In genomic region chr19:38701455-38702063, GRCh38 we compare ENCODE assay signal across 1 cellular context.
TF ChIP-seq lines count a peak whose summit lies in the region.

No MANE protein-coding gene starts in this region.

TF ChIP-seq in HepG2, 621 proteins besides CTCF, POLR2A, EP300 and RAD21 (continued from another document and continues in another):
- TF ChIP-seq ZBED4 (CRISPR knock-in tag; IDR thresholded peaks at IDR 0.05; ENCODE audit: borderline replicate concordance) (0 out of 2 replicates have a peak, but pooled peaks have one; percentile 30), STAG1 (CRISPR knock-in tag; IDR thresholded peaks at IDR 0.05) (peak; percentile 36), ZNF747 (CRISPR knock-in tag; IDR thresholded peaks at IDR 0.05; ENCODE audit: borderline replicate concordance) (peak; percentile 87), SPEN (CRISPR knock-in tag; IDR thresholded peaks at IDR 0.05; ENCODE audit: low read depth) (peak; percentile 90), SSRP1 (CRISPR knock-in tag; IDR thresholded peaks at IDR 0.05) (0 out of 2 replicates have a peak, but pooled peaks have one; percentile 65), ZBTB7A (CRISPR knock-in tag; IDR thresholded peaks at IDR 0.05) (no peak; the same call in 1 of the 2 replicates), ZNF17 (CRISPR knock-in tag; IDR thresholded peaks at IDR 0.05) (no peak), POLR2AphosphoS5 (IDR thresholded peaks at IDR 0.05; ENCODE audit: low read depth, low read length) (peak; percentile 18; the same call in 1 of the 2 replicates), HMG20A (CRISPR knock-in tag; IDR thresholded peaks at IDR 0.05; ENCODE audit: borderline replicate concordance) (peak; percentile 79), ZNF749 (CRISPR knock-in tag; IDR thresholded peaks at IDR 0.05; ENCODE audit: borderline replicate concordance) (0 out of 2 replicates have a peak, but pooled peaks have one; percentile 46), ZEB1 (IDR thresholded peaks at IDR 0.05; ENCODE audit: insufficient replicate concordance, low read depth) (peak; percentile 80), PHF21A (CRISPR knock-in tag; IDR thresholded peaks at IDR 0.05) (peak; percentile 99), ATAD3A (CRISPR knock-in tag; IDR thresholded peaks at IDR 0.05) (no peak), PCBP1 (IDR thresholded peaks at IDR 0.05; ENCODE audit: borderline replicate concordance, low read depth, low read length) (no peak), SP4 (CRISPR knock-in tag; IDR thresholded peaks at IDR 0.05) (peak; percentile 42; the same call in 1 of the 2 replicates), SIX4 (CRISPR knock-in tag; IDR thresholded peaks at IDR 0.05) (peak; percentile 79), NCOR1 (IDR thresholded peaks at IDR 0.05; ENCODE audit: borderline replicate concordance, low read length) (peak; percentile 99), KAT7 (CRISPR knock-in tag; IDR thresholded peaks at IDR 0.05; ENCODE audit: borderline replicate concordance) (no peak), HDAC2 (CRISPR knock-in tag; IDR thresholded peaks at IDR 0.05) (peak; percentile 95), ZNF746 (CRISPR knock-in tag; IDR thresholded peaks at IDR 0.05) (peak; percentile 77), UBTF (CRISPR knock-in tag; IDR thresholded peaks at IDR 0.05) (peak; percentile 80), HOXA7 (CRISPR knock-in tag; IDR thresholded peaks at IDR 0.05) (no peak), TMF1 (CRISPR knock-in tag; IDR thresholded peaks at IDR 0.05; ENCODE audit: low read depth) (no peak), BCLAF1 (IDR thresholded peaks at IDR 0.05) (no peak)
- TF ChIP-seq, protein P1, sequence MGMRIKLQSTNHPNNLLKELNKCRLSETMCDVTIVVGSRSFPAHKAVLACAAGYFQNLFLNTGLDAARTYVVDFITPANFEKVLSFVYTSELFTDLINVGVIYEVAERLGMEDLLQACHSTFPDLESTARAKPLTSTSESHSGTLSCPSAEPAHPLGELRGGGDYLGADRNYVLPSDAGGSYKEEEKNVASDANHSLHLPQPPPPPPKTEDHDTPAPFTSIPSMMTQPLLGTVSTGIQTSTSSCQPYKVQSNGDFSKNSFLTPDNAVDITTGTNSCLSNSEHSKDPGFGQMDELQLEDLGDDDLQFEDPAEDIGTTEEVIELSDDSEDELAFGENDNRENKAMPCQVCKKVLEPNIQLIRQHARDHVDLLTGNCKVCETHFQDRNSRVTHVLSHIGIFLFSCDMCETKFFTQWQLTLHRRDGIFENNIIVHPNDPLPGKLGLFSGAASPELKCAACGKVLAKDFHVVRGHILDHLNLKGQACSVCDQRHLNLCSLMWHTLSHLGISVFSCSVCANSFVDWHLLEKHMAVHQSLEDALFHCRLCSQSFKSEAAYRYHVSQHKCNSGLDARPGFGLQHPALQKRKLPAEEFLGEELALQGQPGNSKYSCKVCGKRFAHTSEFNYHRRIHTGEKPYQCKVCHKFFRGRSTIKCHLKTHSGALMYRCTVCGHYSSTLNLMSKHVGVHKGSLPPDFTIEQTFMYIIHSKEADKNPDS (CRISPR knock-in tag; IDR thresholded peaks at IDR 0.05) = no peak
- TF ChIP-seq, protein P2, sequence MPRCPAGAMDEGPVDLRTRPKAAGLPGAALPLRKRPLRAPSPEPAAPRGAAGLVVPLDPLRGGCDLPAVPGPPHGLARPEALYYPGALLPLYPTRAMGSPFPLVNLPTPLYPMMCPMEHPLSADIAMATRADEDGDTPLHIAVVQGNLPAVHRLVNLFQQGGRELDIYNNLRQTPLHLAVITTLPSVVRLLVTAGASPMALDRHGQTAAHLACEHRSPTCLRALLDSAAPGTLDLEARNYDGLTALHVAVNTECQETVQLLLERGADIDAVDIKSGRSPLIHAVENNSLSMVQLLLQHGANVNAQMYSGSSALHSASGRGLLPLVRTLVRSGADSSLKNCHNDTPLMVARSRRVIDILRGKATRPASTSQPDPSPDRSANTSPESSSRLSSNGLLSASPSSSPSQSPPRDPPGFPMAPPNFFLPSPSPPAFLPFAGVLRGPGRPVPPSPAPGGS (CRISPR knock-in tag; IDR thresholded peaks at IDR 0.05) = peak; percentile 60; the same call in 1 of the 2 replicates
- TF ChIP-seq, protein P3, sequence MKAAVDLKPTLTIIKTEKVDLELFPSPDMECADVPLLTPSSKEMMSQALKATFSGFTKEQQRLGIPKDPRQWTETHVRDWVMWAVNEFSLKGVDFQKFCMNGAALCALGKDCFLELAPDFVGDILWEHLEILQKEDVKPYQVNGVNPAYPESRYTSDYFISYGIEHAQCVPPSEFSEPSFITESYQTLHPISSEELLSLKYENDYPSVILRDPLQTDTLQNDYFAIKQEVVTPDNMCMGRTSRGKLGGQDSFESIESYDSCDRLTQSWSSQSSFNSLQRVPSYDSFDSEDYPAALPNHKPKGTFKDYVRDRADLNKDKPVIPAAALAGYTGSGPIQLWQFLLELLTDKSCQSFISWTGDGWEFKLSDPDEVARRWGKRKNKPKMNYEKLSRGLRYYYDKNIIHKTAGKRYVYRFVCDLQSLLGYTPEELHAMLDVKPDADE (CRISPR knock-in tag; IDR thresholded peaks at IDR 0.05) = 0 out of 2 replicates have a peak, but pooled peaks have one; percentile 53
- TF ChIP-seq, protein P4, sequence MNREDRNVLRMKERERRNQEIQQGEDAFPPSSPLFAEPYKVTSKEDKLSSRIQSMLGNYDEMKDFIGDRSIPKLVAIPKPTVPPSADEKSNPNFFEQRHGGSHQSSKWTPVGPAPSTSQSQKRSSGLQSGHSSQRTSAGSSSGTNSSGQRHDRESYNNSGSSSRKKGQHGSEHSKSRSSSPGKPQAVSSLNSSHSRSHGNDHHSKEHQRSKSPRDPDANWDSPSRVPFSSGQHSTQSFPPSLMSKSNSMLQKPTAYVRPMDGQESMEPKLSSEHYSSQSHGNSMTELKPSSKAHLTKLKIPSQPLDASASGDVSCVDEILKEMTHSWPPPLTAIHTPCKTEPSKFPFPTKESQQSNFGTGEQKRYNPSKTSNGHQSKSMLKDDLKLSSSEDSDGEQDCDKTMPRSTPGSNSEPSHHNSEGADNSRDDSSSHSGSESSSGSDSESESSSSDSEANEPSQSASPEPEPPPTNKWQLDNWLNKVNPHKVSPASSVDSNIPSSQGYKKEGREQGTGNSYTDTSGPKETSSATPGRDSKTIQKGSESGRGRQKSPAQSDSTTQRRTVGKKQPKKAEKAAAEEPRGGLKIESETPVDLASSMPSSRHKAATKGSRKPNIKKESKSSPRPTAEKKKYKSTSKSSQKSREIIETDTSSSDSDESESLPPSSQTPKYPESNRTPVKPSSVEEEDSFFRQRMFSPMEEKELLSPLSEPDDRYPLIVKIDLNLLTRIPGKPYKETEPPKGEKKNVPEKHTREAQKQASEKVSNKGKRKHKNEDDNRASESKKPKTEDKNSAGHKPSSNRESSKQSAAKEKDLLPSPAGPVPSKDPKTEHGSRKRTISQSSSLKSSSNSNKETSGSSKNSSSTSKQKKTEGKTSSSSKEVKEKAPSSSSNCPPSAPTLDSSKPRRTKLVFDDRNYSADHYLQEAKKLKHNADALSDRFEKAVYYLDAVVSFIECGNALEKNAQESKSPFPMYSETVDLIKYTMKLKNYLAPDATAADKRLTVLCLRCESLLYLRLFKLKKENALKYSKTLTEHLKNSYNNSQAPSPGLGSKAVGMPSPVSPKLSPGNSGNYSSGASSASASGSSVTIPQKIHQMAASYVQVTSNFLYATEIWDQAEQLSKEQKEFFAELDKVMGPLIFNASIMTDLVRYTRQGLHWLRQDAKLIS (CRISPR knock-in tag; IDR thresholded peaks at IDR 0.05) = no peak
- TF ChIP-seq, protein P5, sequence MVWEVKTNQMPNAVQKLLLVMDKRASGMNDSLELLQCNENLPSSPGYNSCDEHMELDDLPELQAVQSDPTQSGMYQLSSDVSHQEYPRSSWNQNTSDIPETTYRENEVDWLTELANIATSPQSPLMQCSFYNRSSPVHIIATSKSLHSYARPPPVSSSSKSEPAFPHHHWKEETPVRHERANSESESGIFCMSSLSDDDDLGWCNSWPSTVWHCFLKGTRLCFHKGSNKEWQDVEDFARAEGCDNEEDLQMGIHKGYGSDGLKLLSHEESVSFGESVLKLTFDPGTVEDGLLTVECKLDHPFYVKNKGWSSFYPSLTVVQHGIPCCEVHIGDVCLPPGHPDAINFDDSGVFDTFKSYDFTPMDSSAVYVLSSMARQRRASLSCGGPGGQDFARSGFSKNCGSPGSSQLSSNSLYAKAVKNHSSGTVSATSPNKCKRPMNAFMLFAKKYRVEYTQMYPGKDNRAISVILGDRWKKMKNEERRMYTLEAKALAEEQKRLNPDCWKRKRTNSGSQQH (CRISPR knock-in tag; IDR thresholded peaks at IDR 0.05; ENCODE audit: low read depth) = peak; percentile 78; the same call in 1 of the 2 replicates
- TF ChIP-seq, protein P6, sequence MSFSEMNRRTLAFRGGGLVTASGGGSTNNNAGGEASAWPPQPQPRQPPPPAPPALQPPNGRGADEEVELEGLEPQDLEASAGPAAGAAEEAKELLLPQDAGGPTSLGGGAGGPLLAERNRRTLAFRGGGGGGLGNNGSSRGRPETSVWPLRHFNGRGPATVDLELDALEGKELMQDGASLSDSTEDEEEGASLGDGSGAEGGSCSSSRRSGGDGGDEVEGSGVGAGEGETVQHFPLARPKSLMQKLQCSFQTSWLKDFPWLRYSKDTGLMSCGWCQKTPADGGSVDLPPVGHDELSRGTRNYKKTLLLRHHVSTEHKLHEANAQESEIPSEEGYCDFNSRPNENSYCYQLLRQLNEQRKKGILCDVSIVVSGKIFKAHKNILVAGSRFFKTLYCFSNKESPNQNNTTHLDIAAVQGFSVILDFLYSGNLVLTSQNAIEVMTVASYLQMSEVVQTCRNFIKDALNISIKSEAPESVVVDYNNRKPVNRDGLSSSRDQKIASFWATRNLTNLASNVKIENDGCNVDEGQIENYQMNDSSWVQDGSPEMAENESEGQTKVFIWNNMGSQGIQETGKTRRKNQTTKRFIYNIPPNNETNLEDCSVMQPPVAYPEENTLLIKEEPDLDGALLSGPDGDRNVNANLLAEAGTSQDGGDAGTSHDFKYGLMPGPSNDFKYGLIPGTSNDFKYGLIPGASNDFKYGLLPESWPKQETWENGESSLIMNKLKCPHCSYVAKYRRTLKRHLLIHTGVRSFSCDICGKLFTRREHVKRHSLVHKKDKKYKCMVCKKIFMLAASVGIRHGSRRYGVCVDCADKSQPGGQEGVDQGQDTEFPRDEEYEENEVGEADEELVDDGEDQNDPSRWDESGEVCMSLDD (CRISPR knock-in tag; IDR thresholded peaks at IDR 0.05; ENCODE audit: borderline replicate concordance) = peak; percentile 86; the same call in 1 of the 2 replicates
